In genomic region chr13:46893221-46893620, GRCh38 we compare ENCODE assay signal across 12 cellular contexts. TPM values are rescaled to one million over a fixed set of nuclear protein-coding genes. Genes with fewer than 3 reads are reported as not detected.
A peak's percentile ranks its signal among the peaks of the same experiment; 100 is the strongest.
DNase-seq lines count a peak whose midpoint lies in the region; ATAC-seq, FAIRE-seq and TF ChIP-seq lines count a peak whose summit lies in the region.
"Had no signal": no experiment of that assay in that cellular context is flagged by ENCODE, and none has a peak within 500 bp of the region (broad histone marks: within the 10 kb centered on the region; RNA-seq: fewer than 3 reads in every experiment).

No MANE protein-coding gene starts in this region.

- intact Hi-C loops in kidney (cut with DNase I) = no loop called here

- H3K27ac ChIP-seq in kidney (ENCODE audit: low read depth in 2 of 2, low read length in 2 of 2) (no peak overlapping the region), right atrium auricular region (no peak overlapping the region)
- H3K27ac ChIP-seq: 22Rv1 had no signal

- H3K36me3 Mint-ChIP-seq in activated T-helper 17 cell treated with anti-CD3 and anti-CD28 coated beads, Interleukin-2, amount 50 U/mL, for 72 hours (ENCODE audit: low read depth) = no peaks in the 10 kb centered on the region

- no peaks in the 10 kb centered on the region for H3K9me3 Mint-ChIP-seq in activated T-helper 17 cell treated with anti-CD3 and anti-CD28 coated beads, Interleukin-2, amount 50 U/mL, for 72 hours
- no peaks in the 10 kb centered on the region for H3K9me3 Mint-ChIP-seq in stimulated activated naive CD8-positive, alpha-beta T cell treated with anti-CD3 and anti-CD28 coated beads, Interleukin-15, amount 100 ng/mL, for 72 hours

- H3K36me3 ChIP-seq in kidney (ENCODE audit: control insufficient read depth in 1 of 2, insufficient read depth in 2 of 2, low read length in 2 of 2) (no peaks in the 10 kb centered on the region), right atrium auricular region (no peaks in the 10 kb centered on the region)

- H3K4me1 Mint-ChIP-seq in activated T-helper 17 cell treated with anti-CD3 and anti-CD28 coated beads, Interleukin-2, amount 50 U/mL, for 72 hours = peaks cover 5% of the 10 kb centered on the region
- peaks cover 15% of the 10 kb centered on the region for H3K4me1 Mint-ChIP-seq in stimulated activated naive CD8-positive, alpha-beta T cell treated with anti-CD3 and anti-CD28 coated beads, Interleukin-15, amount 100 ng/mL, for 72 hours

- no peak for ATAC-seq in activated T-helper 17 cell treated with anti-CD3 and anti-CD28 coated beads, Interleukin-2, amount 50 U/mL, for 72 hours (replicated peaks)
- ATAC-seq in stimulated activated naive CD8-positive, alpha-beta T cell treated with anti-CD3 and anti-CD28 coated beads, Interleukin-15, amount 100 ng/mL, for 72 hours = no peak
- ATAC-seq in HG02571 (IDR thresholded peaks at IDR 0.05; ENCODE audit: unreplicated experiment) = no peak

- H3K4me1 ChIP-seq in kidney (ENCODE audit: control insufficient read depth in 1 of 2, insufficient read depth in 1 of 2, low read depth in 1 of 2, low read length in 2 of 2) (peaks cover 0 to 9% of the 10 kb centered on the region in 2 donors), right atrium auricular region (peaks cover 0 to 11% of the 10 kb centered on the region in 2 donors)

- H3K27ac Mint-ChIP-seq in activated T-helper 17 cell treated with anti-CD3 and anti-CD28 coated beads, Interleukin-2, amount 50 U/mL, for 72 hours = no peak overlapping the region
- no peak overlapping the region for H3K27ac Mint-ChIP-seq in stimulated activated naive CD8-positive, alpha-beta T cell treated with anti-CD3 and anti-CD28 coated beads, Interleukin-15, amount 100 ng/mL, for 72 hours

- peaks cover 56% of the 10 kb centered on the region for H3K27me3 Mint-ChIP-seq in activated T-helper 17 cell treated with anti-CD3 and anti-CD28 coated beads, Interleukin-2, amount 50 U/mL, for 72 hours
- H3K27me3 Mint-ChIP-seq in stimulated activated naive CD8-positive, alpha-beta T cell treated with anti-CD3 and anti-CD28 coated beads, Interleukin-15, amount 100 ng/mL, for 72 hours = peaks cover 80% of the 10 kb centered on the region

- H3K4me3 Mint-ChIP-seq in activated T-helper 17 cell treated with anti-CD3 and anti-CD28 coated beads, Interleukin-2, amount 50 U/mL, for 72 hours = peak overlapping the region; percentile 65
- H3K4me3 Mint-ChIP-seq in stimulated activated naive CD8-positive, alpha-beta T cell treated with anti-CD3 and anti-CD28 coated beads, Interleukin-15, amount 100 ng/mL, for 72 hours = peak overlapping the region; percentile 68 to 80

- TF ChIP-seq CTCF in kidney (IDR thresholded peaks at IDR 0.05; ENCODE audit: borderline replicate concordance, extremely low read depth, insufficient read depth) (no peak), right atrium auricular region (IDR thresholded peaks at IDR 0.05) (no peak)

- H3K9ac ChIP-seq in kidney (ENCODE audit: low read length in 2 of 2) = no peak overlapping the region

- no peaks in the 10 kb centered on the region for H3K27me3 ChIP-seq in right atrium auricular region

- FAIRE-seq in kidney (lab: Jason Lieb, UNC) = no peak

- H3K4me3 ChIP-seq in kidney (ENCODE audit: low read length in 2 of 2) (peak overlapping the region; percentile 78 to 83), right atrium auricular region (peak overlapping the region in 1 of 2 donors; percentile 59)

- DNase-seq in NCI-H748 (lab: John Stamatoyannopoulos, UW; ENCODE audit: unreplicated experiment) = peak; percentile 13
- no peak for DNase-seq in NCI-H748 treated with DMSO at 0.1 percent for 48 hours (lab: John Stamatoyannopoulos, UW)
- no peak for DNase-seq in kidney
- no peak for DNase-seq in stimulated activated naive CD8-positive, alpha-beta T cell treated with anti-CD3 and anti-CD28 coated beads, Interleukin-15, amount 100 ng/mL, for 72 hours
- no peak for DNase-seq in SKM-1 treated with dmso at 0.1 percent for 144 hours (lab: John Stamatoyannopoulos, UW; ENCODE audit: unreplicated experiment)
- DNase-seq in right atrium auricular region (ENCODE audit: low spot score) = no peak
- DNase-seq: activated effector memory CD4-positive, alpha-beta T cell treated with Interleukin-2 at 50 U/mL for 16 hours; DND-41; NCI-H2029 treated with DMSO at 0.1 percent for 48 hours had no signal

- H3K9me3 ChIP-seq in kidney (ENCODE audit: control insufficient read depth in 1 of 2, low read length in 2 of 2) (no peaks in the 10 kb centered on the region), right atrium auricular region (no peaks in the 10 kb centered on the region)

RNA-seq across cellular contexts. Expression of gene HTR2A, which starts 3.6 kb away (rescaled TPM):
- total RNA-seq in activated T-helper 17 cell treated with anti-CD3 and anti-CD28 coated beads, Interleukin-2, amount 50 U/mL, for 72 hours = not detected
- total RNA-seq in kidney (1.0 TPM), right atrium auricular region (under 1 TPM; 0.16 to 0.78 TPM)
- polyA plus RNA-seq in kidney (ENCODE audit: insufficient read depth, low read depth, low replicate concordance) = not detected
